ENCODE assay signal across 1 cellular context in the genomic region with DNA sequence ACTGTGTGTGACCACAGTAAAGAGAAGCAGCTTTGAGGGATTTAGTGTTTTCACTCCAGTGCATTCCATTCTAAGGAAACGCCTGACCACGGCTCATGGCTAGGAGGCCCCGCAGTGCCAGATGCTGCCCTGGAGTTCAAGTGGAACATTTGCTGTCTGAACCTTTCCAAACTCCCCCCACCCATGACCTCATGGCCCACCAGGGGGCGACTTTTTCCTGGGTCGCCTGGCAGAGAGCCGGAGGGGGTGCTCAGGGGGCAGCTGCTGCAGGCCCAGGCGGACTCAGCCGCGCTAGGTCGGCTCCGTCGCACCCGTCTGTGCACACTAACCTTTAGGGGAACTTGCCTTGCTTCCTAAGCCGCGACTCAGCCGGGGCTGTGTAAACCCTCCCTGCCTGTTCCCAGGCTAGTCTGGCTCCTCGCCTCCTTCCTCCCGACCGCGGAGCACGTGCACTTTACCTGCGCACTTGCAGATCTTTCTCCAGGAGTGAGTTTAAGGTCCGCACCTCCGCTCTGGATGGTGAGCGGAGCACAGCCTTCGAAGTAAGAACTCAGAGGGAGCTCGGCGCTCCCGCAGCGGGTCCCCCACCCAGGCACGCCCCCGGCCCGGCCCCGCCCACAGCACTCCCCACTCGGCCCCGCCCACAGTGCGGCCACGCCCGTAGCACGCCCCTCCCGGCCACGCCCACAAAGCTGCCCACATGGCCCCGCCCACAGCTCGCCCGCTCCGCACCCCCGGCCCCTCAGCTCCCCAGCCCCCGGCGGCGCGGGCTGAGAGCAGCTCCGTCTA.
TF ChIP-seq lines count a peak whose summit lies in the region.

A gene (minus strand): TSS at position 550 of the 789 bp plus-strand sequence. CDS start 17,441 bp downstream, outside the sequence.

TF ChIP-seq in K562, 482 proteins besides CTCF, POLR2A, EP300 and RAD21 (continued from another document):
- TF ChIP-seq, protein P1, sequence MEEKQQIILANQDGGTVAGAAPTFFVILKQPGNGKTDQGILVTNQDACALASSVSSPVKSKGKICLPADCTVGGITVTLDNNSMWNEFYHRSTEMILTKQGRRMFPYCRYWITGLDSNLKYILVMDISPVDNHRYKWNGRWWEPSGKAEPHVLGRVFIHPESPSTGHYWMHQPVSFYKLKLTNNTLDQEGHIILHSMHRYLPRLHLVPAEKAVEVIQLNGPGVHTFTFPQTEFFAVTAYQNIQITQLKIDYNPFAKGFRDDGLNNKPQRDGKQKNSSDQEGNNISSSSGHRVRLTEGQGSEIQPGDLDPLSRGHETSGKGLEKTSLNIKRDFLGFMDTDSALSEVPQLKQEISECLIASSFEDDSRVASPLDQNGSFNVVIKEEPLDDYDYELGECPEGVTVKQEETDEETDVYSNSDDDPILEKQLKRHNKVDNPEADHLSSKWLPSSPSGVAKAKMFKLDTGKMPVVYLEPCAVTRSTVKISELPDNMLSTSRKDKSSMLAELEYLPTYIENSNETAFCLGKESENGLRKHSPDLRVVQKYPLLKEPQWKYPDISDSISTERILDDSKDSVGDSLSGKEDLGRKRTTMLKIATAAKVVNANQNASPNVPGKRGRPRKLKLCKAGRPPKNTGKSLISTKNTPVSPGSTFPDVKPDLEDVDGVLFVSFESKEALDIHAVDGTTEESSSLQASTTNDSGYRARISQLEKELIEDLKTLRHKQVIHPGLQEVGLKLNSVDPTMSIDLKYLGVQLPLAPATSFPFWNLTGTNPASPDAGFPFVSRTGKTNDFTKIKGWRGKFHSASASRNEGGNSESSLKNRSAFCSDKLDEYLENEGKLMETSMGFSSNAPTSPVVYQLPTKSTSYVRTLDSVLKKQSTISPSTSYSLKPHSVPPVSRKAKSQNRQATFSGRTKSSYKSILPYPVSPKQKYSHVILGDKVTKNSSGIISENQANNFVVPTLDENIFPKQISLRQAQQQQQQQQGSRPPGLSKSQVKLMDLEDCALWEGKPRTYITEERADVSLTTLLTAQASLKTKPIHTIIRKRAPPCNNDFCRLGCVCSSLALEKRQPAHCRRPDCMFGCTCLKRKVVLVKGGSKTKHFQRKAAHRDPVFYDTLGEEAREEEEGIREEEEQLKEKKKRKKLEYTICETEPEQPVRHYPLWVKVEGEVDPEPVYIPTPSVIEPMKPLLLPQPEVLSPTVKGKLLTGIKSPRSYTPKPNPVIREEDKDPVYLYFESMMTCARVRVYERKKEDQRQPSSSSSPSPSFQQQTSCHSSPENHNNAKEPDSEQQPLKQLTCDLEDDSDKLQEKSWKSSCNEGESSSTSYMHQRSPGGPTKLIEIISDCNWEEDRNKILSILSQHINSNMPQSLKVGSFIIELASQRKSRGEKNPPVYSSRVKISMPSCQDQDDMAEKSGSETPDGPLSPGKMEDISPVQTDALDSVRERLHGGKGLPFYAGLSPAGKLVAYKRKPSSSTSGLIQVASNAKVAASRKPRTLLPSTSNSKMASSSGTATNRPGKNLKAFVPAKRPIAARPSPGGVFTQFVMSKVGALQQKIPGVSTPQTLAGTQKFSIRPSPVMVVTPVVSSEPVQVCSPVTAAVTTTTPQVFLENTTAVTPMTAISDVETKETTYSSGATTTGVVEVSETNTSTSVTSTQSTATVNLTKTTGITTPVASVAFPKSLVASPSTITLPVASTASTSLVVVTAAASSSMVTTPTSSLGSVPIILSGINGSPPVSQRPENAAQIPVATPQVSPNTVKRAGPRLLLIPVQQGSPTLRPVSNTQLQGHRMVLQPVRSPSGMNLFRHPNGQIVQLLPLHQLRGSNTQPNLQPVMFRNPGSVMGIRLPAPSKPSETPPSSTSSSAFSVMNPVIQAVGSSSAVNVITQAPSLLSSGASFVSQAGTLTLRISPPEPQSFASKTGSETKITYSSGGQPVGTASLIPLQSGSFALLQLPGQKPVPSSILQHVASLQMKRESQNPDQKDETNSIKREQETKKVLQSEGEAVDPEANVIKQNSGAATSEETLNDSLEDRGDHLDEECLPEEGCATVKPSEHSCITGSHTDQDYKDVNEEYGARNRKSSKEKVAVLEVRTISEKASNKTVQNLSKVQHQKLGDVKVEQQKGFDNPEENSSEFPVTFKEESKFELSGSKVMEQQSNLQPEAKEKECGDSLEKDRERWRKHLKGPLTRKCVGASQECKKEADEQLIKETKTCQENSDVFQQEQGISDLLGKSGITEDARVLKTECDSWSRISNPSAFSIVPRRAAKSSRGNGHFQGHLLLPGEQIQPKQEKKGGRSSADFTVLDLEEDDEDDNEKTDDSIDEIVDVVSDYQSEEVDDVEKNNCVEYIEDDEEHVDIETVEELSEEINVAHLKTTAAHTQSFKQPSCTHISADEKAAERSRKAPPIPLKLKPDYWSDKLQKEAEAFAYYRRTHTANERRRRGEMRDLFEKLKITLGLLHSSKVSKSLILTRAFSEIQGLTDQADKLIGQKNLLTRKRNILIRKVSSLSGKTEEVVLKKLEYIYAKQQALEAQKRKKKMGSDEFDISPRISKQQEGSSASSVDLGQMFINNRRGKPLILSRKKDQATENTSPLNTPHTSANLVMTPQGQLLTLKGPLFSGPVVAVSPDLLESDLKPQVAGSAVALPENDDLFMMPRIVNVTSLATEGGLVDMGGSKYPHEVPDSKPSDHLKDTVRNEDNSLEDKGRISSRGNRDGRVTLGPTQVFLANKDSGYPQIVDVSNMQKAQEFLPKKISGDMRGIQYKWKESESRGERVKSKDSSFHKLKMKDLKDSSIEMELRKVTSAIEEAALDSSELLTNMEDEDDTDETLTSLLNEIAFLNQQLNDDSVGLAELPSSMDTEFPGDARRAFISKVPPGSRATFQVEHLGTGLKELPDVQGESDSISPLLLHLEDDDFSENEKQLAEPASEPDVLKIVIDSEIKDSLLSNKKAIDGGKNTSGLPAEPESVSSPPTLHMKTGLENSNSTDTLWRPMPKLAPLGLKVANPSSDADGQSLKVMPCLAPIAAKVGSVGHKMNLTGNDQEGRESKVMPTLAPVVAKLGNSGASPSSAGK (IDR thresholded peaks at IDR 0.05), result peak; percentile 98
- TF ChIP-seq CXXC5 (CRISPR knock-in tag; IDR thresholded peaks at IDR 0.05) (peak; percentile 30; the same call in 1 of the 2 replicates), MYC (IDR thresholded peaks at IDR 0.05; ENCODE audit: low read depth, low read length) (peak; percentile 65), MYC (CRISPR knock-in tag; IDR thresholded peaks at IDR 0.05; ENCODE audit: borderline replicate concordance, low read depth) (no peak), JUN (IDR thresholded peaks at IDR 0.05; ENCODE audit: borderline replicate concordance, low read depth, low read length) (no peak), JUN (CRISPR knock-in tag; IDR thresholded peaks at IDR 0.05; ENCODE audit: borderline replicate concordance) (peak; percentile 55; the same call in 1 of the 2 replicates), ZNF12 (CRISPR knock-in tag; IDR thresholded peaks at IDR 0.05) (0 out of 2 replicates have a peak, but pooled peaks have one; percentile 26), HNRNPUL1 (IDR thresholded peaks at IDR 0.05; ENCODE audit: low read length) (no peak), MXI1 (IDR thresholded peaks at IDR 0.05; ENCODE audit: low read depth, low read length) (0 out of 2 replicates have a peak, but pooled peaks have one; percentile 9), KLF16 (IDR thresholded peaks at IDR 0.05) (no peak), NR3C1 (CRISPR knock-in tag; IDR thresholded peaks at IDR 0.05) (0 out of 2 replicates have a peak, but pooled peaks have one; percentile 32), BCL6 (CRISPR knock-in tag; IDR thresholded peaks at IDR 0.05) (no peak), ZFX (CRISPR knock-in tag; IDR thresholded peaks at IDR 0.05) (peak; percentile 76), HMGN3 (IDR thresholded peaks at IDR 0.05; ENCODE audit: borderline replicate concordance, extremely low read depth, insufficient read length, low read depth, low read length) (peak; percentile 16), KLF13 (tag; IDR thresholded peaks at IDR 0.05; ENCODE audit: borderline replicate concordance, low read depth) (peak; percentile 71), RAD51 (IDR thresholded peaks at IDR 0.05; ENCODE audit: borderline replicate concordance, low read depth) (no peak), LCOR (CRISPR knock-in tag; IDR thresholded peaks at IDR 0.05) (peak; percentile 16; the same call in 1 of the 2 replicates)
- TF ChIP-seq, protein P2, sequence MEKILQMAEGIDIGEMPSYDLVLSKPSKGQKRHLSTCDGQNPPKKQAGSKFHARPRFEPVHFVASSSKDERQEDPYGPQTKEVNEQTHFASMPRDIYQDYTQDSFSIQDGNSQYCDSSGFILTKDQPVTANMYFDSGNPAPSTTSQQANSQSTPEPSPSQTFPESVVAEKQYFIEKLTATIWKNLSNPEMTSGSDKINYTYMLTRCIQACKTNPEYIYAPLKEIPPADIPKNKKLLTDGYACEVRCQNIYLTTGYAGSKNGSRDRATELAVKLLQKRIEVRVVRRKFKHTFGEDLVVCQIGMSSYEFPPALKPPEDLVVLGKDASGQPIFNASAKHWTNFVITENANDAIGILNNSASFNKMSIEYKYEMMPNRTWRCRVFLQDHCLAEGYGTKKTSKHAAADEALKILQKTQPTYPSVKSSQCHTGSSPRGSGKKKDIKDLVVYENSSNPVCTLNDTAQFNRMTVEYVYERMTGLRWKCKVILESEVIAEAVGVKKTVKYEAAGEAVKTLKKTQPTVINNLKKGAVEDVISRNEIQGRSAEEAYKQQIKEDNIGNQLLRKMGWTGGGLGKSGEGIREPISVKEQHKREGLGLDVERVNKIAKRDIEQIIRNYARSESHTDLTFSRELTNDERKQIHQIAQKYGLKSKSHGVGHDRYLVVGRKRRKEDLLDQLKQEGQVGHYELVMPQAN (IDR thresholded peaks at IDR 0.05; ENCODE audit: borderline replicate concordance), result peak; percentile 52; the same call in 1 of the 2 replicates
- TF ChIP-seq, protein P3, sequence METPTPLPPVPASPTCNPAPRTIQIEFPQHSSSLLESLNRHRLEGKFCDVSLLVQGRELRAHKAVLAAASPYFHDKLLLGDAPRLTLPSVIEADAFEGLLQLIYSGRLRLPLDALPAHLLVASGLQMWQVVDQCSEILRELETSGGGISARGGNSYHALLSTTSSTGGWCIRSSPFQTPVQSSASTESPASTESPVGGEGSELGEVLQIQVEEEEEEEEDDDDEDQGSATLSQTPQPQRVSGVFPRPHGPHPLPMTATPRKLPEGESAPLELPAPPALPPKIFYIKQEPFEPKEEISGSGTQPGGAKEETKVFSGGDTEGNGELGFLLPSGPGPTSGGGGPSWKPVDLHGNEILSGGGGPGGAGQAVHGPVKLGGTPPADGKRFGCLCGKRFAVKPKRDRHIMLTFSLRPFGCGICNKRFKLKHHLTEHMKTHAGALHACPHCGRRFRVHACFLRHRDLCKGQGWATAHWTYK (CRISPR knock-in tag; IDR thresholded peaks at IDR 0.05), result no peak
- TF ChIP-seq, protein P4, sequence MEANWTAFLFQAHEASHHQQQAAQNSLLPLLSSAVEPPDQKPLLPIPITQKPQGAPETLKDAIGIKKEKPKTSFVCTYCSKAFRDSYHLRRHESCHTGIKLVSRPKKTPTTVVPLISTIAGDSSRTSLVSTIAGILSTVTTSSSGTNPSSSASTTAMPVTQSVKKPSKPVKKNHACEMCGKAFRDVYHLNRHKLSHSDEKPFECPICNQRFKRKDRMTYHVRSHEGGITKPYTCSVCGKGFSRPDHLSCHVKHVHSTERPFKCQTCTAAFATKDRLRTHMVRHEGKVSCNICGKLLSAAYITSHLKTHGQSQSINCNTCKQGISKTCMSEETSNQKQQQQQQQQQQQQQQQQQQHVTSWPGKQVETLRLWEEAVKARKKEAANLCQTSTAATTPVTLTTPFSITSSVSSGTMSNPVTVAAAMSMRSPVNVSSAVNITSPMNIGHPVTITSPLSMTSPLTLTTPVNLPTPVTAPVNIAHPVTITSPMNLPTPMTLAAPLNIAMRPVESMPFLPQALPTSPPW (CRISPR knock-in tag; IDR thresholded peaks at IDR 0.05), result peak; percentile 33
TF ChIP-seq in K562: peak in this region for 62.
